In the genomic region with DNA sequence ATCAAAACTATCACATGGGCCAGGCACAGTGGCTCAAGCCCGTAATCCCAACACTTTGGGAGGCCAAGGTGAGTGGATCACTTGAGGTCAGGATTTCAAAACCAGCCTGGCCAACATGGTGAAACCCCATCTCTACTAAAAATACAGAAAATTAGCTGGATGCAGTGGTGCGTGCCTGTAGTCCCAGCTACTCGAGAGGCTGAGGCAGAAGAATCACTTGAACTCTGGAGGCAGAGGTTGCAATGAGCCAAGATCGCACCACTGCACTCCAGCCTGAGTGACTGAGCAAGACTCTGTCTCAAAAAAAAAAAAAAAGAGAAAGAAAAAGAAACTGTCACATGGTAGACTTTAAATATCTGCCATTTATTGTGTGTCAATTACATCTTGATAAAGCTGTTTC, we compare ENCODE assay signal across 3 cellular contexts. TPM values are rescaled to one million over a fixed set of nuclear protein-coding genes. Genes with fewer than 3 reads are reported as not detected.
"Had no signal": no experiment of that assay in that cellular context is flagged by ENCODE, and none has a peak within 500 bp of the region (broad histone marks: within the 10 kb centered on the region; RNA-seq: fewer than 3 reads in every experiment).

No MANE protein-coding gene starts in this region.

RNA-seq across cellular contexts. Expression of a gene that starts 44.6 kb away (rescaled TPM):
- total RNA-seq: GM23248, H1, HFFc6 had no signal
